Comparison of ENCODE assay signal across 1 cellular context in the genomic region with DNA sequence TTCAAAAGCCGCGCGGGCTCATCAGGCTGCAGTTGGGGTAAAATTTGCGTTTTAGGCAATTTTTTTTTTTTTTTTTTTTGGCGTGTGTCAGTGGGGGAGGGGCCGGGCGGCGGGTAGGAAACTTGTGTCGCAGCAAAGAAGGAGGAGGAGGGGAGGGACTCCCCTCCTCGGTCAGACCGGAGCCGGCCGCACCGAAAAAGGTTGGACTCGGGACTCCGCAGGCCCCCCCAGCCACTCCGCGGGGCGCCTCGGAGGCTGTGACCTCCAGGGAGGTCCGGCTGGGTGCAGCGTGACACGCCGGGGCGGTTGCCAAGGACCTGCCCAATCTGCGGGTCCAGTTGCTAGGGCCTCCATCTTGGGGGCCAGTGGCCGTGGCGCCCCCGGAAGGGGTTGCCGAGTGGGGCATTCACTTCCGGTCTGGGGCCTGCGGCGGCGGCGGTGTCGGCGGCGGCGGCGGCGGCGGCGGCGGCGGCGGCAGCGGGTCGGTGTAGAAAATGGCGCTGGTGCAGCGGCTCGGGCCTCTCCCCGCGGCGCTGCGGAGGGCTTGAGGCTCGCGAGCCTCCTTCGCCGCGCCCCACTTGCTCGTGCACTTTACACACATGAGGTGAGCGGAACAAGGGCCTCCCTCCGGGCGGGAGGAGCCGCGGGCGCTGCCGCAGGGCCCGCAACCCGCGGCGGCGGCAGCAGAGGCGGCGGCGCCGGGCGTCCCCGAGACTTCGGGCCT.
TF ChIP-seq lines count a peak whose summit lies in the region.

TSS of gene TNRC6A (plus strand) at position 409 of the 724 bp plus-strand sequence. CDS start at position 600, 191 bp downstream.

TF ChIP-seq in GM12878, 131 proteins besides CTCF, POLR2A, EP300 and RAD21 (continued from another document):
- TF ChIP-seq MLLT1 (IDR thresholded peaks at IDR 0.05) (0 out of 2 replicates have a peak, but pooled peaks have one; percentile 44), MTA2 (IDR thresholded peaks at IDR 0.05; ENCODE audit: low read depth) (peak; percentile 72; the same call in 1 of the 2 replicates), SIX5 (IDR thresholded peaks at IDR 0.05; ENCODE audit: low read depth, low read length, severe bottlenecking) (peak; percentile 43), NFXL1 (IDR thresholded peaks at IDR 0.05; ENCODE audit: borderline replicate concordance) (peak; percentile 36; the same call in 1 of the 2 replicates), BACH1 (IDR thresholded peaks at IDR 0.05; ENCODE audit: borderline replicate concordance) (peak; percentile 67; the same call in 1 of the 2 replicates), IKZF1 (conservative IDR thresholded peaks at IDR 0.05) (peak; percentile 89), CBX5 (IDR thresholded peaks at IDR 0.05; ENCODE audit: low read depth) (0 out of 2 replicates have a peak, but pooled peaks have one; percentile 35), LARP7 (IDR thresholded peaks at IDR 0.05) (peak; percentile 97), GABPA (IDR thresholded peaks at IDR 0.05; ENCODE audit: low read depth) (peak; percentile 94), BHLHE40 (IDR thresholded peaks at IDR 0.05; ENCODE audit: borderline replicate concordance in 1 of 2, low read depth in 2 of 2, low read length in 1 of 2) (peak in 1 of 2 experiments; percentile 74; a peak in 2 of 4 replicates), JUNB (IDR thresholded peaks at IDR 0.05) (no peak), RELA (IDR thresholded peaks at IDR 0.05; ENCODE audit: borderline replicate concordance, partially characterized antibody) (no peak), EED (IDR thresholded peaks at IDR 0.05; ENCODE audit: low read depth) (no peak), PML (IDR thresholded peaks at IDR 0.05; ENCODE audit: low read length) (no peak), ZNF207 (IDR thresholded peaks at IDR 0.05; ENCODE audit: borderline replicate concordance) (peak; percentile 84; the same call in 1 of the 2 replicates), NR2C2 (IDR thresholded peaks at IDR 0.05; ENCODE audit: borderline replicate concordance, control insufficient read depth, insufficient read length, low read depth) (peak; percentile 53), ZNF592 (IDR thresholded peaks at IDR 0.05) (no peak), RAD51 (IDR thresholded peaks at IDR 0.05) (no peak), RCOR1 (conservative IDR thresholded peaks at IDR 0.05; ENCODE audit: low read depth, low read length) (no peak), CEBPB (IDR thresholded peaks at IDR 0.05; ENCODE audit: borderline replicate concordance in 1 of 2, low read depth in 2 of 2, low read length in 2 of 2) (no peak)
- TF ChIP-seq, protein P1, sequence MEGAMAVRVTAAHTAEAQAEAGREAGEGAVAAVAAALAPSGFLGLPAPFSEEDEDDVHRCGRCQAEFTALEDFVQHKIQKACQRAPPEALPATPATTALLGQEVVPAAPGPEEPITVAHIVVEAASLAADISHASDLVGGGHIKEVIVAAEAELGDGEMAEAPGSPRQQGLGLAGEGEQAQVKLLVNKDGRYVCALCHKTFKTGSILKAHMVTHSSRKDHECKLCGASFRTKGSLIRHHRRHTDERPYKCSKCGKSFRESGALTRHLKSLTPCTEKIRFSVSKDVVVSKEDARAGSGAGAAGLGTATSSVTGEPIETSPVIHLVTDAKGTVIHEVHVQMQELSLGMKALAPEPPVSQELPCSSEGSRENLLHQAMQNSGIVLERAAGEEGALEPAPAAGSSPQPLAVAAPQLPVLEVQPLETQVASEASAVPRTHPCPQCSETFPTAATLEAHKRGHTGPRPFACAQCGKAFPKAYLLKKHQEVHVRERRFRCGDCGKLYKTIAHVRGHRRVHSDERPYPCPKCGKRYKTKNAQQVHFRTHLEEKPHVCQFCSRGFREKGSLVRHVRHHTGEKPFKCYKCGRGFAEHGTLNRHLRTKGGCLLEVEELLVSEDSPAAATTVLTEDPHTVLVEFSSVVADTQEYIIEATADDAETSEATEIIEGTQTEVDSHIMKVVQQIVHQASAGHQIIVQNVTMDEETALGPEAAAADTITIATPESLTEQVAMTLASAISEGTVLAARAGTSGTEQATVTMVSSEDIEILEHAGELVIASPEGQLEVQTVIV (IDR thresholded peaks at IDR 0.05; ENCODE audit: borderline replicate concordance, partially characterized antibody) = peak; percentile 14
